ENCODE assay signal across 14 cellular contexts in genomic region chr18:33128581-33128980, GRCh38.
A peak's percentile ranks its signal among the peaks of the same experiment; 100 is the strongest.
DNase-seq lines count a peak whose midpoint lies in the region; ATAC-seq, FAIRE-seq and TF ChIP-seq lines count a peak whose summit lies in the region.
"Had no signal": no experiment of that assay in that cellular context is flagged by ENCODE, and none has a peak within 500 bp of the region (broad histone marks: within the 10 kb centered on the region; RNA-seq: fewer than 3 reads in every experiment).

No MANE protein-coding gene starts in this region.

- H3K14ac ChIP-seq in mesenchymal stem cell (ENCODE audit: low read length in 2 of 2) = no peak overlapping the region

- H3K27me3 Mint-ChIP-seq in activated naive CD4-positive, alpha-beta T cell treated with anti-CD3 and anti-CD28 coated beads for 36 hours (ENCODE audit: low read depth) = no peaks in the 10 kb centered on the region
- H3K27me3 Mint-ChIP-seq: CD4-positive, alpha-beta memory T cell had no signal

- H2AFZ ChIP-seq in mesenchymal stem cell (ENCODE audit: low read depth, low read length) = no peak overlapping the region

- no peak overlapping the region for H4K91ac ChIP-seq in mesenchymal stem cell (ENCODE audit: low read length)

- no peaks in the 10 kb centered on the region for H3K4me1 Mint-ChIP-seq in activated naive CD4-positive, alpha-beta T cell treated with anti-CD3 and anti-CD28 coated beads for 36 hours (ENCODE audit: low read depth)
- H3K4me1 Mint-ChIP-seq: CD4-positive, alpha-beta memory T cell had no signal

- H3K9me3 Mint-ChIP-seq in activated naive CD4-positive, alpha-beta T cell treated with anti-CD3 and anti-CD28 coated beads for 36 hours = peaks cover 1% of the 10 kb centered on the region

- H3K9me3 ChIP-seq in mesenchymal stem cell (ENCODE audit: control insufficient read depth, low read length) = no peaks in the 10 kb centered on the region
- H3K9me3 ChIP-seq: BE2C had no signal

- CTCF ChIA-PET in activated naive CD4-positive, alpha-beta T cell treated with anti-CD3 and anti-CD28 coated beads for 36 hours (lab: Charles Lee) = no interaction called here

- DNase-seq in HS-5 (ENCODE audit: low read depth) (peak; percentile 0), NCI-H774 (lab: John Stamatoyannopoulos, UW) (peak; percentile 44), bronchial epithelial cell (ENCODE audit: low read depth) (peak; percentile 84), mesenchymal stem cell (peak; percentile 62)
- DNase-seq in activated naive CD4-positive, alpha-beta T cell treated with anti-CD3 and anti-CD28 coated beads for 36 hours = no peak
- DNase-seq in activated CD4-positive, alpha-beta T cell treated with anti-CD3 and anti-CD28 coated beads for 48 hours = no peak
- DNase-seq: BE2C; CD4-positive, alpha-beta memory T cell; HCEC 1CT; NCI-H187; NCI-H510A; NK-92 treated with Interleukin-12 subunit alpha and Interleukin-12 subunit beta, amount 100 ng/mL, for 24 hours had no signal

- no peak overlapping the region for H3K4me2 ChIP-seq in mesenchymal stem cell (ENCODE audit: low read length, poor library complexity, severe bottlenecking)

- no peak for TF ChIP-seq CTCF in bronchial epithelial cell (IDR thresholded peaks at IDR 0.05; ENCODE audit: insufficient read depth, low read length, severe bottlenecking)

- H2BK12ac ChIP-seq in mesenchymal stem cell (ENCODE audit: low read length in 2 of 2) = no peak overlapping the region

- H3K36me3 ChIP-seq in bronchial epithelial cell (ENCODE audit: control insufficient read depth, insufficient read depth, low read length) (no peaks in the 10 kb centered on the region), mesenchymal stem cell (ENCODE audit: control insufficient read depth in 1 of 2, insufficient read depth in 2 of 2, low read depth in 1 of 2, low read length in 2 of 2) (no peaks in the 10 kb centered on the region)
- H3K36me3 ChIP-seq: BE2C had no signal

- no peak overlapping the region for H3K27ac ChIP-seq in mesenchymal stem cell (ENCODE audit: low read length, poor library complexity, severe bottlenecking)

- no peak overlapping the region for H4K8ac ChIP-seq in mesenchymal stem cell (ENCODE audit: low read length)

- 47% methylated on average over 4 of the region's 4 CpGs for WGBS in mesenchymal stem cell

- H3K27ac Mint-ChIP-seq in activated naive CD4-positive, alpha-beta T cell treated with anti-CD3 and anti-CD28 coated beads for 36 hours = no peak overlapping the region
- H3K27ac Mint-ChIP-seq: CD4-positive, alpha-beta memory T cell had no signal

- no peak overlapping the region for H3K4me3 Mint-ChIP-seq in activated naive CD4-positive, alpha-beta T cell treated with anti-CD3 and anti-CD28 coated beads for 36 hours
- H3K4me3 Mint-ChIP-seq: CD4-positive, alpha-beta memory T cell had no signal

- H3K36me3 Mint-ChIP-seq in activated naive CD4-positive, alpha-beta T cell treated with anti-CD3 and anti-CD28 coated beads for 36 hours (ENCODE audit: low read depth) = no peaks in the 10 kb centered on the region
- H3K36me3 Mint-ChIP-seq: CD4-positive, alpha-beta memory T cell had no signal

- FAIRE-seq in bronchial epithelial cell (lab: Jason Lieb, UNC) = no peak
- FAIRE-seq: HTR-8/SVneo had no signal

- no peak overlapping the region for H3K9ac ChIP-seq in mesenchymal stem cell (ENCODE audit: low read length)

- no peak overlapping the region for H2BK5ac ChIP-seq in mesenchymal stem cell (ENCODE audit: low read depth, low read length, poor library complexity, severe bottlenecking)

- no peak overlapping the region for H2BK120ac ChIP-seq in mesenchymal stem cell (ENCODE audit: low read depth, low read length)

- no peaks in the 10 kb centered on the region for H3K4me1 ChIP-seq in mesenchymal stem cell (ENCODE audit: control insufficient read depth, insufficient read depth, low read depth, low read length)
- H3K4me1 ChIP-seq: BE2C had no signal

- H3K27me3 ChIP-seq in bronchial epithelial cell (ENCODE audit: control insufficient read depth, insufficient read depth, low read length) (no peaks in the 10 kb centered on the region), mesenchymal stem cell (ENCODE audit: control insufficient read depth in 1 of 2, insufficient read depth in 1 of 2, low read length in 2 of 2) (no peaks in the 10 kb centered on the region)
- H3K27me3 ChIP-seq: BE2C had no signal

- H3K23ac ChIP-seq in mesenchymal stem cell (ENCODE audit: low read length in 2 of 2) = no peak overlapping the region

- no peak overlapping the region for H3K4ac ChIP-seq in mesenchymal stem cell (ENCODE audit: low read depth in 1 of 2, low read length in 2 of 2)

- H2AK5ac ChIP-seq in mesenchymal stem cell (ENCODE audit: low read length, severe bottlenecking) = no peak overlapping the region

- intact Hi-C loops in activated naive CD4-positive, alpha-beta T cell treated with anti-CD3 and anti-CD28 coated beads for 36 hours (cut with micrococcal nuclease) = no loop called here

- H3K4me3 ChIP-seq in bronchial epithelial cell (ENCODE audit: low read depth, low read length) = no peak overlapping the region
- no peak overlapping the region for H3K4me3 ChIP-seq in mesenchymal stem cell (ENCODE audit: insufficient read depth in 1 of 2, low read depth in 1 of 2, low read length in 2 of 2)

- no peak for ATAC-seq in HG02970 (IDR thresholded peaks at IDR 0.05; ENCODE audit: low FRiP score, unreplicated experiment)

- H3K79me1 ChIP-seq in mesenchymal stem cell (replicated peaks; ENCODE audit: low read length, poor library complexity, severe bottlenecking) = no peaks in the 10 kb centered on the region

- no peak overlapping the region for H3K18ac ChIP-seq in mesenchymal stem cell (ENCODE audit: low read depth in 1 of 2, low read length in 2 of 2)

- no peak overlapping the region for H2BK15ac ChIP-seq in mesenchymal stem cell (ENCODE audit: low read depth, poor library complexity, severe bottlenecking)

Comparison
In these comparisons a context has a peak if more than half of its experiments do, and no peak if none do; other contexts are left out.
1. DNase-seq: peak in HS-5 (single experiment), NCI-H774 (single experiment), bronchial epithelial cell (single experiment) and mesenchymal stem cell (single experiment); none in activated naive CD4-positive, alpha-beta T cell treated with anti-CD3 and anti-CD28 coated beads for 36 hours (single experiment) and activated CD4-positive, alpha-beta T cell treated with anti-CD3 and anti-CD28 coated beads for 48 hours (single experiment).